Comparison of ENCODE assay signal across 27 cellular contexts in genomic region chr6:145738265-145738664, GRCh38.
"Had no signal": no experiment of that assay in that cellular context is flagged by ENCODE, and none has a peak within 500 bp of the region (broad histone marks: within the 10 kb centered on the region; RNA-seq: fewer than 3 reads in every experiment).

No MANE protein-coding gene starts in this region.

- H2AFZ ChIP-seq: neural progenitor cell, parathyroid adenoma had no signal

- H3K27me3 ChIP-seq: neural progenitor cell, ovary, right lobe of liver, spleen, stomach, thyroid gland, tibial nerve, upper lobe of left lung, vagina had no signal

- H3K9me3 ChIP-seq: ovary, psoas muscle, right lobe of liver, spleen, stomach, thoracic aorta, thyroid gland, tibial nerve, upper lobe of left lung, vagina had no signal

- H3K4me1 ChIP-seq: parathyroid adenoma, thyroid gland had no signal

- ATAC-seq: natural killer cell; psoas muscle; right cardiac atrium; right lobe of liver; stimulated activated effector memory CD8-positive, alpha-beta T cell treated with anti-CD3 and anti-CD28 coated beads, Interleukin-12 subunit alpha, Interleukin-12 subunit beta, amount 100 ng/mL, for 72 hours; stimulated activated naive B cell treated with anti-CD40 and anti-IgM and Interleukin-4, amounts not matched to agents 10 μg/mL and 1 μg/mL and 100 μg/mL, for 72 hours had no signal

- FAIRE-seq: urothelium cell line had no signal

- H3K4me3 ChIP-seq: neural progenitor cell, ovary, psoas muscle, right lobe of liver, skin epidermis, smooth muscle cell, spleen, stomach, thoracic aorta, thyroid gland, tibial nerve, upper lobe of left lung, vagina had no signal

- H3K9ac ChIP-seq: neural progenitor cell, parathyroid adenoma had no signal

- DNase-seq: natural killer cell; occipital lobe; ovary; posterior cingulate gyrus; psoas muscle; right cardiac atrium; right lobe of liver; spleen; stimulated activated CD4-positive, alpha-beta T cell treated with anti-CD3 and anti-CD28 coated beads, Interleukin-12 subunit alpha, Interleukin-12 subunit beta, amount 100 ng/mL, for 4 hours; stimulated activated CD4-positive, alpha-beta T cell treated with anti-CD3 and anti-CD28 coated beads, Interleukin-2, amount 100 ng/mL, for 24 hours; stimulated activated CD4-positive, alpha-beta T cell treated with anti-CD3 and anti-CD28 coated beads, Interleukin-2, amount 100 ng/mL, for 48 hours; stimulated activated CD4-positive, alpha-beta T cell treated with anti-CD3 and anti-CD28 coated beads, Interleukin-4, amount 100 ng/mL, for 24 hours; stimulated activated naive B cell treated with anti-CD40 and anti-IgM and Interleukin-4, amounts not matched to agents 10 μg/mL and 1 μg/mL and 100 μg/mL, for 72 hours; stimulated activated naive CD4-positive, alpha-beta T cell treated with Interleukin-2 at 50 U/mL for 16 hours; stomach; thyroid gland; trophoblast cell; upper lobe of left lung had no signal

- H3K4me2 ChIP-seq: neural progenitor cell, smooth muscle cell had no signal

- H3K79me2 ChIP-seq: parathyroid adenoma had no signal

- H3K27ac ChIP-seq: neural progenitor cell, parathyroid adenoma, right lobe of liver, skin epidermis, spleen, stomach, thyroid gland, upper lobe of left lung, vagina had no signal

- H3K36me3 ChIP-seq: neural progenitor cell, ovary, right lobe of liver, spleen, stomach, thoracic aorta, thyroid gland, tibial nerve, upper lobe of left lung, vagina had no signal
